In the genomic region with DNA sequence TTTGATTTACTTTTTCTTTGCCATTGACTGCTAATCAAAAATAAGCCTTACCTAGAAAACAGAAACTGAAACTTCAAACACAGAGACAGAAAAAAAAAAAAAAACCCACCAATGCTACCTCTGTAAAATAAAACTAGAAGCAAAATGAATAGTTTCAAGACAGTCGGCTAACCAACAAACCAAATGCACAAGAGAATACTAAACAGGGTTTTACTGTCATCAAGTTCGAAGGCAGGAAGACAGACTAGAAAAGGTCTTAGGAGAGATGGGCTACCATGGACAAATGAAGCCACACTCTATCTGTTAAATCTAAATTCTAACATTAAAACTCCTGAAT, we compare ENCODE assay signal across 10 cellular contexts. TPM values are rescaled to one million over a fixed set of nuclear protein-coding genes. Genes with fewer than 3 reads are reported as not detected.
DNase-seq lines count a peak whose midpoint lies in the region; ATAC-seq, FAIRE-seq and TF ChIP-seq lines count a peak whose summit lies in the region.
"Had no signal": no experiment of that assay in that cellular context is flagged by ENCODE, and none has a peak within 500 bp of the region (broad histone marks: within the 10 kb centered on the region; RNA-seq: fewer than 3 reads in every experiment).

No MANE protein-coding gene starts in this region.

- POLR2A ChIA-PET in MCF 10A (lab: Yijun Ruan, JAX) (interaction anchor here (0.7 kb wide), 1 partner anchor 43 kb away, joined by 3 read pairs; no protein-coding TSS in a partner anchor), RWPE1 (lab: Yijun Ruan, JAX; ENCODE audit: low non-redundant PET) (no interaction called here)

- no peaks in the 10 kb centered on the region for H3K4me1 ChIP-seq in small intestine (ENCODE audit: control insufficient read depth in 2 of 2, insufficient read depth in 1 of 2, low read depth in 1 of 2, low read length in 1 of 2)
- no peaks in the 10 kb centered on the region; the same call in 1 of the 2 replicates for H3K4me1 ChIP-seq in BE2C

- no peaks in the 10 kb centered on the region for H3K27me3 ChIP-seq in small intestine (ENCODE audit: control insufficient read depth in 2 of 2, insufficient read depth in 2 of 2, low read length in 2 of 2)
- no peaks in the 10 kb centered on the region for H3K27me3 ChIP-seq in BE2C
- H3K27me3 ChIP-seq: hepatocyte had no signal

- H3K27me3 Mint-ChIP-seq in MCF 10A (ENCODE audit: insufficient read depth, unreplicated experiment): no peaks in the 10 kb centered on the region

- peaks cover 10 to 13% of the 10 kb centered on the region in 2 donors for H3K36me3 ChIP-seq in small intestine (ENCODE audit: control insufficient read depth in 2 of 2, insufficient read depth in 2 of 2, low read length in 2 of 2)
- H3K36me3 ChIP-seq in BE2C: peaks cover 4% of the 10 kb centered on the region; the same call in 1 of the 2 replicates

- TF ChIP-seq CTCF in BE2C (IDR thresholded peaks at IDR 0.05; ENCODE audit: low read depth, low read length) (no peak), MCF 10A (IDR thresholded peaks at IDR 0.05; ENCODE audit: unreplicated experiment) (no peak), RWPE1 (conservative IDR thresholded peaks at IDR 0.05; ENCODE audit: low read depth) (no peak)

- FAIRE-seq in small intestine (lab: Jason Lieb, UNC): peak; percentile 86
- FAIRE-seq: H1 had no signal

- no peaks in the 10 kb centered on the region for H3K9me3 ChIP-seq in small intestine (ENCODE audit: control insufficient read depth, low read depth)
- no peaks in the 10 kb centered on the region for H3K9me3 ChIP-seq in BE2C

- peaks cover 71% of the 10 kb centered on the region for H3K36me3 Mint-ChIP-seq in MCF 10A (ENCODE audit: insufficient read depth, unreplicated experiment)

- CTCF ChIA-PET in MCF 10A (lab: Yijun Ruan, JAX) (no interaction called here), RWPE1 (lab: Yijun Ruan, JAX) (no interaction called here)

- H3K27ac Mint-ChIP-seq in MCF 10A (ENCODE audit: low read depth, unreplicated experiment): no peak overlapping the region

- no peaks in the 10 kb centered on the region for H3K4me1 Mint-ChIP-seq in MCF 10A (ENCODE audit: insufficient read depth, unreplicated experiment)

- peak; percentile 33 for DNase-seq in NAMALWA (ENCODE audit: low spot score)
- peak; percentile 17 for DNase-seq in small intestine
- no peak for DNase-seq in BE2C
- DNase-seq in MCF 10A (ENCODE audit: unreplicated experiment): no peak
- no peak for DNase-seq in RWPE1 (ENCODE audit: low spot score)

- H3K9me3 Mint-ChIP-seq in MCF 10A (ENCODE audit: unreplicated experiment): no peaks in the 10 kb centered on the region

- ATAC-seq in GM19025 (IDR thresholded peaks at IDR 0.05; ENCODE audit: low read depth, unreplicated experiment) (peak; percentile 48), HG02759 (IDR thresholded peaks at IDR 0.05; ENCODE audit: unreplicated experiment) (peak; percentile 66)
- ATAC-seq: Panc1 had no signal

- intact Hi-C loops in MCF 10A (cut with micrococcal nuclease): no loop called here

- H3K4me3 ChIP-seq in small intestine (ENCODE audit: low read depth in 1 of 2, low read length in 2 of 2) (no peak overlapping the region), BE2C (ENCODE audit: low read depth, low read length) (no peak overlapping the region)
- H3K4me3 ChIP-seq: hepatocyte had no signal

- H3K4me3 Mint-ChIP-seq in MCF 10A (ENCODE audit: unreplicated experiment): no peak overlapping the region

- H3K27ac ChIP-seq in small intestine (ENCODE audit: low read depth in 1 of 2, low read length in 1 of 2): peak overlapping the region in 1 of 2 donors; percentile 44
- H3K27ac ChIP-seq in RWPE1: no peak overlapping the region
- H3K27ac ChIP-seq: hepatocyte had no signal

- no TSS peak for BruUV-seq in MCF 10A (replicated peaks; lab: Mats Ljungman, UMichigan)

- 30 to 41% (median 39%) methylated on average over 2 of the region's 2 CpGs for WGBS in small intestine, 3 donors

RNA-seq across cellular contexts. Expression of a gene that starts 59.5 kb away (rescaled TPM):
- polyA plus RNA-seq in small intestine: 10 to 100 TPM in 1 of 3 donors, 1 to 10 TPM in 2; 7.4 to 22.3 (median 8.6) TPM
- polyA plus RNA-seq in BE2C (2012; ENCODE audit: insufficient read depth, insufficient read length, low read depth): 38.2 TPM
- total RNA-seq in MCF 10A (2022): 152 and 190 TPM in 2 replicates

Comparison
In these comparisons a context has a peak if more than half of its experiments do, and no peak if none do; other contexts are left out.
1. DNase-seq: peak in NAMALWA (single experiment) and small intestine (single experiment); none in BE2C (single experiment), MCF 10A (single experiment) and RWPE1 (single experiment).